ENCODE assay signal across 8 cellular contexts in the genomic region with DNA sequence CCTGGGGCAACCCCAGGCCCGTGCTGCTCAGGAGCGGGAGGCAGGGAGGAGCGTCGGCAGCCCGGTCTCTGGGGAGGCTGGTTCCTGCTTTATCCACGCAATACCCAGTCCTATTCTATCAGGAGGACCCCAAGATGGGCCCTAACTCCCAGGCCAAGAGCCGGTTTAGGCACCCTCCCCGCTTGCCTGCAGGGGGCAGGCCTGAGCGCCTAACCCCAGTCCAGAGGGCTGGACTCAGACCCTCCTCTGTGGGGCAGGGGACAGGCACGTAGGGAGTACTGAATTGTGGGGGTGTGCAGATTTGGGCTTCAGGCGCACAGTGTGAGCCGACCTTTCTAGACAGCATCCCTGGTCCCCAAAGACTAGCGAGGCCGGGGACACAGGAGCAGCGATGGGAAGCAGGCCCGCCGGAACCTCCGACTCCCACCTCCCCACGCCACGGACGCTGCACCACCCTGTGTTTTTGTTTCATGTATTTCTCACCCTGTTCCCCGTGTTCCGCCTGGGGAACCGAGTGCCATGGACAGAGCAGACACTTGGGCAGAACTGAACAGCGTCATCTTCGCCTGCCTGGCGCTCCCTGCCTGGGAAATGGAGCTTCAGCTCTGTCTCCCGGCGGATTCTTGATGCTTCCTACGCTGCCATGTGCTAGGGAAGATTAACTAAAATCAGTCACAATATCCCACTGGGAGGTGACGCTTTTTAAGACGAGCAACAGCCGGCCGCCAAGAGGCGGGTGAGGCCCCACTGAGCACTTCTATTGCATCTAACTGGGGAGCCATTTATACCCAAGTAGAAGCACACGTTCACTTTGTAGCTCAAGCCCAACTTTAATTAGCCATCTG. TPM values are rescaled to one million over a fixed set of nuclear protein-coding genes. Genes with fewer than 3 reads are reported as not detected.
DNase-seq lines count a peak whose midpoint lies in the region; ATAC-seq and TF ChIP-seq lines count a peak whose summit lies in the region.
"Had no signal": no experiment of that assay in that cellular context is flagged by ENCODE, and none has a peak within 500 bp of the region (broad histone marks: within the 10 kb centered on the region; RNA-seq: fewer than 3 reads in every experiment).

No MANE protein-coding gene starts in this region.

- DNase-seq in GM12865 (ENCODE audit: low read depth) (peak; percentile 47), OCI-M1 (lab: John Stamatoyannopoulos, UW) (peak; percentile 1), dorsolateral prefrontal cortex (peak in 1 of 10 donors; percentile 35), osteoblast (ENCODE audit: insufficient read length, low spot score, missing footprints) (peak; percentile 92), foreskin melanocyte (no peak)

- no peaks in the 10 kb centered on the region for H3K9me3 ChIP-seq in osteoblast (ENCODE audit: low read depth, low read length)

- H3K4me3 ChIP-seq in GM12865 (ENCODE audit: low read depth, low read length), result no peak overlapping the region
- H3K4me3 ChIP-seq in dorsolateral prefrontal cortex, result no peak overlapping the region
- no peak overlapping the region for H3K4me3 ChIP-seq in osteoblast (ENCODE audit: insufficient read depth, low read length)
- H3K4me3 ChIP-seq: lung had no signal

- no peak overlapping the region for H2AFZ ChIP-seq in osteoblast (ENCODE audit: low read length)

- intact Hi-C loops in dorsolateral prefrontal cortex (cut with DNase I), result loop anchor here in 1 of 2 donors (10.0 kb wide), 1 partner anchor 277 kb away; no protein-coding TSS in a partner anchor

- peaks cover 7% of the 10 kb centered on the region for H3K36me3 ChIP-seq in osteoblast (ENCODE audit: insufficient read depth, low read length)

- H3K4me1 ChIP-seq in osteoblast (ENCODE audit: insufficient read depth, low read length), result peaks cover 38% of the 10 kb centered on the region

- peak; percentile 76 for TF ChIP-seq CTCF in GM12865 (IDR thresholded peaks at IDR 0.05; ENCODE audit: insufficient read depth, low read depth, low read length, missing control alignments)
- peak; percentile 16 to 70 (median 55) for TF ChIP-seq CTCF in dorsolateral prefrontal cortex (IDR thresholded peaks at IDR 0.05 in 54 of 56, conservative IDR thresholded peaks at IDR 0.05 in 2 of 56; ENCODE audit: low read depth in 1 of 56, partially characterized antibody in 56 of 56)
- TF ChIP-seq CTCF in osteoblast (IDR thresholded peaks at IDR 0.05; ENCODE audit: extremely low read depth, low read depth, low read length), result peak; percentile 64

- ATAC-seq in HG02798 (IDR thresholded peaks at IDR 0.05; ENCODE audit: poor library complexity, unreplicated experiment) (no peak), HG03139 (IDR thresholded peaks at IDR 0.05; ENCODE audit: unreplicated experiment) (no peak)

- H3K27ac ChIP-seq in dorsolateral prefrontal cortex (peak overlapping the region in 19 of 59 donors; percentile 2 to 59 (median 25)), osteoblast (ENCODE audit: low read depth, low read length) (no peak overlapping the region)

- no peaks in the 10 kb centered on the region for H4K20me1 ChIP-seq in osteoblast (ENCODE audit: insufficient read depth, low read length)

- peaks cover 3% of the 10 kb centered on the region for H3K79me2 ChIP-seq in osteoblast (ENCODE audit: insufficient read depth, low read length)

- H3K4me2 ChIP-seq in osteoblast (ENCODE audit: insufficient read depth, low read length), result no peak overlapping the region

- no peaks in the 10 kb centered on the region for H3K27me3 ChIP-seq in dorsolateral prefrontal cortex
- H3K27me3 ChIP-seq in osteoblast (ENCODE audit: insufficient read depth, low read length), result no peaks in the 10 kb centered on the region

RNA-seq across cellular contexts. Expression of a gene that starts 5.3 kb away (rescaled TPM):
- total RNA-seq in dorsolateral prefrontal cortex, result 10 to 100 TPM in 56 of 120 experiments, 1 to 10 TPM in 64; 2.3 to 17.6 (median 9.9) TPM
- 18.5 and 21.8 TPM in 2 replicates for total RNA-seq in osteoblast

RNA-seq across cellular contexts. Expression of a gene that starts 5.4 kb away (rescaled TPM):
- 10 to 100 TPM; 12.1 to 24.5 (median 18.5) TPM for total RNA-seq in dorsolateral prefrontal cortex
- total RNA-seq in osteoblast, result 21.4 and 21.5 TPM in 2 replicates

RNA-seq across cellular contexts. Expression of a gene that starts 14.6 kb away (rescaled TPM):
- total RNA-seq in dorsolateral prefrontal cortex (10 to 100 TPM; 28.2 to 60.7 (median 42.3) TPM), osteoblast (66.2 and 72.2 TPM in 2 replicates)
